ENCODE assay signal across 1 cellular context in the genomic region with DNA sequence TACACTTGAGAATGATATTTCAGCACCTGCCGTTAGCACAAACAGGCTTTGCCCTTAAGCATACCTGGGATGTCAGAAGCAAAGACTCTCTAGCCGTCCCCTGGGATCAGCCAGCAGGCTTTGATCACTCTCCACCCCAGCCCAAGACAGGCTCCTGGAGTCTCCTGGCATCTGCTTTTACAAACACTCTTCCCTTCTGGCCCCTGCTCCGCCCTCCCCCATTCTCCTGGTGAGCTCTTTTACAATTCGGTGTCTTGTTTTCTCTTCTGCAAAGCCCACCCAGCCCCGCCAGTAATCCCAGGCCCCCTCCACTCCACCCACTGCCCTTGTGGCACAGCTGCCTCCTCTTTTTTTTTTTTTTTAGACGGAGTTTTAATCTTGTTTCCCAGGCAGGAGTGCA.
TF ChIP-seq lines count a peak whose summit lies in the region.

No MANE protein-coding gene starts in this region.

TF ChIP-seq in GM23338, 12 proteins besides CTCF, POLR2A, EP300 and RAD21 (continued from another document):
- TF ChIP-seq, protein P1, sequence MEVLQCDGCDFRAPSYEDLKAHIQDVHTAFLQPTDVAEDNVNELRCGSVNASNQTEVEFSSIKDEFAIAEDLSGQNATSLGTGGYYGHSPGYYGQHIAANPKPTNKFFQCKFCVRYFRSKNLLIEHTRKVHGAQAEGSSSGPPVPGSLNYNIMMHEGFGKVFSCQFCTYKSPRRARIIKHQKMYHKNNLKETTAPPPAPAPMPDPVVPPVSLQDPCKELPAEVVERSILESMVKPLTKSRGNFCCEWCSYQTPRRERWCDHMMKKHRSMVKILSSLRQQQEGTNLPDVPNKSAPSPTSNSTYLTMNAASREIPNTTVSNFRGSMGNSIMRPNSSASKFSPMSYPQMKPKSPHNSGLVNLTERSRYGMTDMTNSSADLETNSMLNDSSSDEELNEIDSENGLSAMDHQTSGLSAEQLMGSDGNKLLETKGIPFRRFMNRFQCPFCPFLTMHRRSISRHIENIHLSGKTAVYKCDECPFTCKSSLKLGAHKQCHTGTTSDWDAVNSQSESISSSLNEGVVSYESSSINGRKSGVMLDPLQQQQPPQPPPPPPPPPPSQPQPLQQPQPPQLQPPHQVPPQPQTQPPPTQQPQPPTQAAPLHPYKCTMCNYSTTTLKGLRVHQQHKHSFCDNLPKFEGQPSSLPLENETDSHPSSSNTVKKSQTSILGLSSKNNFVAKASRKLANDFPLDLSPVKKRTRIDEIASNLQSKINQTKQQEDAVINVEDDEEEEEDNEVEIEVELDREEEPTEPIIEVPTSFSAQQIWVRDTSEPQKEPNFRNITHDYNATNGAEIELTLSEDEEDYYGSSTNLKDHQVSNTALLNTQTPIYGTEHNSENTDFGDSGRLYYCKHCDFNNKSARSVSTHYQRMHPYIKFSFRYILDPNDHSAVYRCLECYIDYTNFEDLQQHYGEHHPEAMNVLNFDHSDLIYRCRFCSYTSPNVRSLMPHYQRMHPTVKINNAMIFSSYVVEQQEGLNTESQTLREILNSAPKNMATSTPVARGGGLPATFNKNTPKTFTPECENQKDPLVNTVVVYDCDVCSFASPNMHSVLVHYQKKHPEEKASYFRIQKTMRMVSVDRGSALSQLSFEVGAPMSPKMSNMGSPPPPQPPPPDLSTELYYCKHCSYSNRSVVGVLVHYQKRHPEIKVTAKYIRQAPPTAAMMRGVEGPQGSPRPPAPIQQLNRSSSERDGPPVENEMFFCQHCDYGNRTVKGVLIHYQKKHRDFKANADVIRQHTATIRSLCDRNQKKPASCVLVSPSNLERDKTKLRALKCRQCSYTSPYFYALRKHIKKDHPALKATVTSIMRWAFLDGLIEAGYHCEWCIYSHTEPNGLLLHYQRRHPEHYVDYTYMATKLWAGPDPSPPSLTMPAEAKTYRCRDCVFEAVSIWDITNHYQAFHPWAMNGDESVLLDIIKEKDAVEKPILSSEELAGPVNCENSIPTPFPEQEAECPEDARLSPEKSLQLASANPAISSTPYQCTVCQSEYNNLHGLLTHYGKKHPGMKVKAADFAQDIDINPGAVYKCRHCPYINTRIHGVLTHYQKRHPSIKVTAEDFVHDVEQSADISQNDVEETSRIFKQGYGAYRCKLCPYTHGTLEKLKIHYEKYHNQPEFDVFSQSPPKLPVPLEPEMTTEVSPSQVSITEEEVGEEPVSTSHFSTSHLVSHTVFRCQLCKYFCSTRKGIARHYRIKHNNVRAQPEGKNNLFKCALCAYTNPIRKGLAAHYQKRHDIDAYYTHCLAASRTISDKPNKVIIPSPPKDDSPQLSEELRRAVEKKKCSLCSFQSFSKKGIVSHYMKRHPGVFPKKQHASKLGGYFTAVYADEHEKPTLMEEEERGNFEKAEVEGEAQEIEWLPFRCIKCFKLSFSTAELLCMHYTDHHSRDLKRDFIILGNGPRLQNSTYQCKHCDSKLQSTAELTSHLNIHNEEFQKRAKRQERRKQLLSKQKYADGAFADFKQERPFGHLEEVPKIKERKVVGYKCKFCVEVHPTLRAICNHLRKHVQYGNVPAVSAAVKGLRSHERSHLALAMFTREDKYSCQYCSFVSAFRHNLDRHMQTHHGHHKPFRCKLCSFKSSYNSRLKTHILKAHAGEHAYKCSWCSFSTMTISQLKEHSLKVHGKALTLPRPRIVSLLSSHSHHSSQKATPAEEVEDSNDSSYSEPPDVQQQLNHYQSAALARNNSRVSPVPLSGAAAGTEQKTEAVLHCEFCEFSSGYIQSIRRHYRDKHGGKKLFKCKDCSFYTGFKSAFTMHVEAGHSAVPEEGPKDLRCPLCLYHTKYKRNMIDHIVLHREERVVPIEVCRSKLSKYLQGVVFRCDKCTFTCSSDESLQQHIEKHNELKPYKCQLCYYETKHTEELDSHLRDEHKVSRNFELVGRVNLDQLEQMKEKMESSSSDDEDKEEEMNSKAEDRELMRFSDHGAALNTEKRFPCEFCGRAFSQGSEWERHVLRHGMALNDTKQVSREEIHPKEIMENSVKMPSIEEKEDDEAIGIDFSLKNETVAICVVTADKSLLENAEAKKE (CRISPR knock-in tag; IDR thresholded peaks at IDR 0.05) = no peak
TF ChIP-seq in GM23338: peak in this region for 0.
